In the genomic region with DNA sequence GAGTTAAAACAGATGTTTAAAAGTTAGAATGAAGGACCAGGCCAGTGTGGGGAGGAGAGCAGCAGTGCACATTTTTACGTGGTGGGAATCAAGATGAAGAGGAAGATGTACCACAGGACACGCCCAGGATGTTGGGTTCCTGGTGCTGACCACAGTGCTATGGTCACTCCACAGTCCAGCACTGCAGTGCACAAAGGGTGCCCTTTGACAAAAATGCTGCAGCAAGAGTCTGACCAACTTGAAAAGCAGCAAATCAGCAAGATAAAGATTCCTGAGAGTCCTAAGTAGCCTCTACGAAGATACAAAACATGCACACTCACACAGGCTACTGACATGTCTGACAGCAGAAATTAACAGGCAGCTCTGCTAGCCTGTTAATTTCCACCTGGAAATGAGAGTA, we compare ENCODE assay signal across 17 cellular contexts.
DNase-seq lines count a peak whose midpoint lies in the region; ATAC-seq, FAIRE-seq and TF ChIP-seq lines count a peak whose summit lies in the region.
"Had no signal": no experiment of that assay in that cellular context is flagged by ENCODE, and none has a peak within 500 bp of the region (broad histone marks: within the 10 kb centered on the region; RNA-seq: fewer than 3 reads in every experiment).

No MANE protein-coding gene starts in this region.

- peak overlapping the region; percentile 26 for H3K4me3 Mint-ChIP-seq in stimulated activated effector memory CD8-positive, alpha-beta T cell treated with anti-CD3 and anti-CD28 coated beads, Interleukin-12 subunit alpha, Interleukin-12 subunit beta, amount 100 ng/mL, for 72 hours
- H3K4me3 Mint-ChIP-seq: mesothelial cell of epicardium had no signal

- TF ChIP-seq RAD21 in K562 (CRISPR knock-in tag; conservative IDR thresholded peaks at IDR 0.05 in 1 of 2, IDR thresholded peaks at IDR 0.05 in 1 of 2) = no peak

- CTCF ChIA-PET in K562 (lab: Yijun Ruan, JAX; ENCODE audit: low intra/inter-chr PET ratio) = no interaction called here

- TF ChIP-seq POLR2A in Peyer's patch (IDR thresholded peaks at IDR 0.05) (no peak), K562 (conservative IDR thresholded peaks at IDR 0.05) (no peak)

- in situ Hi-C loops in K562 (cut with MboI) = no loop called here

- TF ChIP-seq EP300 in K562 (IDR thresholded peaks at IDR 0.05; ENCODE audit: low read length) = no peak

- H3K79me2 ChIP-seq in K562 (ENCODE audit: control insufficient read depth, insufficient read depth, low read length) = peaks cover 34% of the 10 kb centered on the region; the same call in 2 of the 3 replicates

- FAIRE-seq in K562 (lab: Jason Lieb, UNC) = no peak
- FAIRE-seq: bronchial epithelial cell had no signal

- H3K27ac ChIP-seq in left ventricle myocardium inferior (replicated peaks) (no peak overlapping the region), Peyer's patch (peak overlapping the region in 3 of 4 donors; percentile 54 to 74 (median 66)), K562 (ENCODE audit: extremely low read depth, low read depth, low read length) (no peak overlapping the region), foreskin keratinocyte (no peak overlapping the region)
- H3K27ac ChIP-seq: gastrocnemius medialis, ovary had no signal

- H2AFZ ChIP-seq in K562 (ENCODE audit: low read depth, low read length) = no peak overlapping the region

- H4K20me1 ChIP-seq in K562 (replicated peaks; ENCODE audit: control insufficient read depth, insufficient read depth, low read length) = no peaks in the 10 kb centered on the region

- ATAC-seq in Right ventricle myocardium inferior = peak; percentile 29
- ATAC-seq in K562 = no peak
- no peak for ATAC-seq in stimulated activated effector memory CD8-positive, alpha-beta T cell treated with anti-CD3 and anti-CD28 coated beads, Interleukin-12 subunit alpha, Interleukin-12 subunit beta, amount 100 ng/mL, for 72 hours
- ATAC-seq in foreskin keratinocyte = no peak
- no peak for ATAC-seq in HG03521 (IDR thresholded peaks at IDR 0.05; ENCODE audit: unreplicated experiment)
- ATAC-seq: gastrocnemius medialis had no signal

- H3K36me3 ChIP-seq in left ventricle myocardium inferior = peaks cover 19% of the 10 kb centered on the region
- H3K36me3 ChIP-seq in Peyer's patch = no peaks in the 10 kb centered on the region
- H3K36me3 ChIP-seq in K562 (ENCODE audit: control insufficient read depth, insufficient read depth, low read length) = peaks cover 79% of the 10 kb centered on the region; the same call in 2 of the 3 replicates
- H3K36me3 ChIP-seq: gastrocnemius medialis, ovary had no signal

- intact Hi-C loops in Right ventricle myocardium inferior (cut with DNase I) = no loop called here
- intact Hi-C loops in left ventricle myocardium inferior (cut with micrococcal nuclease) = no loop called here
- intact Hi-C loops in K562 (cut with micrococcal nuclease) = no loop called here

- no peak overlapping the region for H3K9ac ChIP-seq in K562 (ENCODE audit: insufficient read depth in 1 of 2, low read depth in 2 of 2, low read length in 2 of 2)

- DNase-seq in Right ventricle myocardium inferior (ENCODE audit: missing footprints) = no peak
- DNase-seq in left ventricle myocardium inferior = no peak
- no peak for DNase-seq in Peyer's patch
- DNase-seq in K562 (ENCODE audit: extremely low read depth in 1 of 4, low spot score in 3 of 4) = no peak
- DNase-seq in stimulated activated effector memory CD8-positive, alpha-beta T cell treated with anti-CD3 and anti-CD28 coated beads, Interleukin-12 subunit alpha, Interleukin-12 subunit beta, amount 100 ng/mL, for 72 hours (ENCODE audit: low spot score in 2 of 2) = no peak
- no peak for DNase-seq in activated CD4-positive, CD25-positive, alpha-beta regulatory T cell (lab: John Stamatoyannopoulos, UW)
- DNase-seq in foreskin keratinocyte = no peak
- DNase-seq: activated CD4-positive, alpha-beta T cell treated with anti-CD3 and anti-CD28 coated beads for 4 hours; activated gamma-delta T cell; DMS79; gastrocnemius medialis; NCI-H226; OCI-M1; ovary had no signal

- H3K4me3 ChIP-seq in left ventricle myocardium inferior (no peak overlapping the region), Peyer's patch (no peak overlapping the region), K562 (no peak overlapping the region)
- H3K4me3 ChIP-seq: gastrocnemius medialis, ovary had no signal

- peaks cover 84% of the 10 kb centered on the region for H3K4me1 Mint-ChIP-seq in stimulated activated effector memory CD8-positive, alpha-beta T cell treated with anti-CD3 and anti-CD28 coated beads, Interleukin-12 subunit alpha, Interleukin-12 subunit beta, amount 100 ng/mL, for 72 hours

- H3K4me2 ChIP-seq in K562 (ENCODE audit: insufficient read depth, low read length) = no peak overlapping the region

- H3K9me3 Mint-ChIP-seq in stimulated activated effector memory CD8-positive, alpha-beta T cell treated with anti-CD3 and anti-CD28 coated beads, Interleukin-12 subunit alpha, Interleukin-12 subunit beta, amount 100 ng/mL, for 72 hours = no peaks in the 10 kb centered on the region

- H3K9me3 ChIP-seq in left ventricle myocardium inferior (replicated peaks) = no peaks in the 10 kb centered on the region
- no peaks in the 10 kb centered on the region for H3K9me3 ChIP-seq in Peyer's patch
- H3K9me3 ChIP-seq in K562 (replicated peaks; ENCODE audit: control insufficient read depth, insufficient read depth, low read depth, low read length) = no peaks in the 10 kb centered on the region
- H3K9me3 ChIP-seq: gastrocnemius medialis, ovary had no signal

- no peaks in the 10 kb centered on the region for H3K9me1 ChIP-seq in K562 (ENCODE audit: control insufficient read depth, insufficient read depth, low read length)

- WGBS in K562 (ENCODE audit: insufficient coverage, low coverage, missing lambda C conversion rate) = 60% methylated on average over 3 of the region's 3 CpGs

- BruUV-seq in K562 (replicated peaks; lab: Mats Ljungman, UMichigan) = no TSS peak

- no peaks in the 10 kb centered on the region for H3K27me3 ChIP-seq in left ventricle myocardium inferior (ENCODE audit: low read depth)
- no peaks in the 10 kb centered on the region for H3K27me3 ChIP-seq in Peyer's patch
- no peaks in the 10 kb centered on the region for H3K27me3 ChIP-seq in K562 (ENCODE audit: control insufficient read depth in 2 of 2, insufficient read depth in 2 of 2, low read length in 2 of 2)
- H3K27me3 ChIP-seq in foreskin keratinocyte = no peaks in the 10 kb centered on the region
- H3K27me3 ChIP-seq: gastrocnemius medialis, ovary had no signal

- H3K4me1 ChIP-seq in left ventricle myocardium inferior = peaks cover 9% of the 10 kb centered on the region
- H3K4me1 ChIP-seq in Peyer's patch = peaks cover 0 to 29% (median 15%) of the 10 kb centered on the region in 4 donors
- peaks cover 0 to 9% of the 10 kb centered on the region in 2 experiments; a peak in 2 of 5 replicates for H3K4me1 ChIP-seq in K562 (replicated peaks in 1 of 2; ENCODE audit: control insufficient read depth in 2 of 2, insufficient read depth in 2 of 2, low read length in 2 of 2)
- H3K4me1 ChIP-seq in foreskin keratinocyte = no peaks in the 10 kb centered on the region

- peaks cover 67% of the 10 kb centered on the region for H3K36me3 Mint-ChIP-seq in stimulated activated effector memory CD8-positive, alpha-beta T cell treated with anti-CD3 and anti-CD28 coated beads, Interleukin-12 subunit alpha, Interleukin-12 subunit beta, amount 100 ng/mL, for 72 hours

- peak overlapping the region; percentile 88 for H3K27ac Mint-ChIP-seq in stimulated activated effector memory CD8-positive, alpha-beta T cell treated with anti-CD3 and anti-CD28 coated beads, Interleukin-12 subunit alpha, Interleukin-12 subunit beta, amount 100 ng/mL, for 72 hours
- H3K27ac Mint-ChIP-seq: mesothelial cell of epicardium had no signal

- TF ChIP-seq CTCF in left ventricle myocardium inferior (IDR thresholded peaks at IDR 0.05; ENCODE audit: borderline replicate concordance) = no peak
- TF ChIP-seq CTCF in Peyer's patch (IDR thresholded peaks at IDR 0.05) = no peak
- no peak for TF ChIP-seq CTCF in K562 (IDR thresholded peaks at IDR 0.05 in 2 of 3, conservative IDR thresholded peaks at IDR 0.05 in 1 of 3; ENCODE audit: insufficient read depth in 2 of 3, low read depth in 1 of 3, low read length in 3 of 3)
- TF ChIP-seq CTCF in foreskin keratinocyte (conservative IDR thresholded peaks at IDR 0.05) = no peak

- POLR2A ChIA-PET in K562 (lab: Yijun Ruan, JAX) = no interaction called here

TF ChIP-seq in K562, 482 proteins besides CTCF, POLR2A, EP300 and RAD21 (continues in another document):
- TF ChIP-seq, protein P1, sequence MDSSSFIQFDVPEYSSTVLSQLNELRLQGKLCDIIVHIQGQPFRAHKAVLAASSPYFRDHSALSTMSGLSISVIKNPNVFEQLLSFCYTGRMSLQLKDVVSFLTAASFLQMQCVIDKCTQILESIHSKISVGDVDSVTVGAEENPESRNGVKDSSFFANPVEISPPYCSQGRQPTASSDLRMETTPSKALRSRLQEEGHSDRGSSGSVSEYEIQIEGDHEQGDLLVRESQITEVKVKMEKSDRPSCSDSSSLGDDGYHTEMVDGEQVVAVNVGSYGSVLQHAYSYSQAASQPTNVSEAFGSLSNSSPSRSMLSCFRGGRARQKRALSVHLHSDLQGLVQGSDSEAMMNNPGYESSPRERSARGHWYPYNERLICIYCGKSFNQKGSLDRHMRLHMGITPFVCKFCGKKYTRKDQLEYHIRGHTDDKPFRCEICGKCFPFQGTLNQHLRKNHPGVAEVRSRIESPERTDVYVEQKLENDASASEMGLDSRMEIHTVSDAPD (CRISPR knock-in tag; IDR thresholded peaks at IDR 0.05) = no peak

Comparison
In these comparisons a context has a peak if more than half of its experiments do, and no peak if none do; other contexts are left out.
1. H3K27ac ChIP-seq: peak in Peyer's patch (3 of 4); none in left ventricle myocardium inferior (single experiment), K562 (single experiment) and foreskin keratinocyte (single experiment).